Comparison of ENCODE assay signal across 9 cellular contexts in genomic region chr2:26330114-26330581, GRCh38. TPM values are rescaled to one million over a fixed set of nuclear protein-coding genes. Genes with fewer than 3 reads are reported as not detected.
A peak's percentile ranks its signal among the peaks of the same experiment; 100 is the strongest.
DNase-seq lines count a peak whose midpoint lies in the region; ATAC-seq and TF ChIP-seq lines count a peak whose summit lies in the region.
"Had no signal": no experiment of that assay in that cellular context is flagged by ENCODE, and none has a peak within 500 bp of the region (broad histone marks: within the 10 kb centered on the region; RNA-seq: fewer than 3 reads in every experiment).

No MANE protein-coding gene starts in this region.

- no peaks in the 10 kb centered on the region for H3K9me3 Mint-ChIP-seq in CD8-positive, alpha-beta T cell
- H3K9me3 Mint-ChIP-seq: IgD-negative memory B cell had no signal

- CTCF ChIA-PET in CD8-positive, alpha-beta T cell (lab: Charles Lee): interaction anchor here (0.6 to 3.4 kb wide), 21 partner anchors 9 to 379 kb away, joined by 3 to 14 read pairs (median 4); partner anchors contain the start of genes HADHA and HADHB

- TF ChIP-seq POLR2A in testis (IDR thresholded peaks at IDR 0.05): no peak

- no peaks in the 10 kb centered on the region for H3K36me3 ChIP-seq in CD8-positive, alpha-beta T cell (ENCODE audit: insufficient read depth, low read length)
- H3K36me3 ChIP-seq in testis (ENCODE audit: low read depth, missing control alignments): no peaks in the 10 kb centered on the region

- peak; percentile 91 for TF ChIP-seq CTCF in CD8-positive, alpha-beta T cell (IDR thresholded peaks at IDR 0.05)
- TF ChIP-seq CTCF in fibroblast of the aortic adventitia (IDR thresholded peaks at IDR 0.05; ENCODE audit: insufficient read depth, low read length) (peak; percentile 95), omental fat pad (IDR thresholded peaks at IDR 0.05) (peak in 1 of 3 donors; percentile 48), testis (IDR thresholded peaks at IDR 0.05) (peak; percentile 63 to 81 (median 78))

- no peaks in the 10 kb centered on the region for H3K27me3 ChIP-seq in CD8-positive, alpha-beta T cell (ENCODE audit: insufficient read depth, low read length)
- no peaks in the 10 kb centered on the region for H3K27me3 ChIP-seq in testis

- peak; percentile 68 to 88 (median 79) for DNase-seq in CD8-positive, alpha-beta T cell
- DNase-seq in MV-4-11 (lab: John Stamatoyannopoulos, UW) (peak; percentile 97), SIG-M5 treated with dmso at 0.1 percent for 504 hours (lab: John Stamatoyannopoulos, UW; ENCODE audit: unreplicated experiment) (peak; percentile 93), fibroblast of the aortic adventitia (ENCODE audit: low read depth) (peak; percentile 82), omental fat pad (ENCODE audit: low spot score) (peak; percentile 93), testis (peak; percentile 95)
- DNase-seq in activated T-helper 9 cell treated with anti-CD3 and anti-CD28 coated beads, Interleukin-2, amount 50 U/mL, for 16 hours (ENCODE audit: low read depth): peak; percentile 69

- no peak overlapping the region for H3K27ac ChIP-seq in CD8-positive, alpha-beta T cell (ENCODE audit: low read depth, low read length)
- H3K27ac ChIP-seq in testis: no peak overlapping the region

- peak; percentile 99 for ATAC-seq in CD8-positive, alpha-beta T cell
- peak; percentile 68 for ATAC-seq in GM21528 (IDR thresholded peaks at IDR 0.05; ENCODE audit: low FRiP score, unreplicated experiment)
- ATAC-seq in omental fat pad (ENCODE audit: low FRiP score): peak; percentile 98

- H3K9me3 ChIP-seq in CD8-positive, alpha-beta T cell (ENCODE audit: low read length): no peaks in the 10 kb centered on the region
- H3K9me3 ChIP-seq in testis: no peaks in the 10 kb centered on the region

- H3K4me1 Mint-ChIP-seq in CD8-positive, alpha-beta T cell (ENCODE audit: low read depth): peaks cover 8% of the 10 kb centered on the region

- WGBS in testis, 2 donors: 16 to 24% methylated on average over 8 of the region's 8 CpGs

- no peak overlapping the region for H3K4me3 ChIP-seq in CD8-positive, alpha-beta T cell (ENCODE audit: low read depth, low read length)
- H3K4me3 ChIP-seq in fibroblast of the aortic adventitia (ENCODE audit: low read depth, low read length): no peak overlapping the region
- H3K4me3 ChIP-seq in testis: no peak overlapping the region

- peaks cover 8% of the 10 kb centered on the region for H3K4me1 ChIP-seq in CD8-positive, alpha-beta T cell (ENCODE audit: insufficient read depth, low read length)
- no peaks in the 10 kb centered on the region for H3K4me1 ChIP-seq in testis

- H3K4me3 Mint-ChIP-seq in CD8-positive, alpha-beta T cell: no peak overlapping the region
- H3K4me3 Mint-ChIP-seq: IgD-negative memory B cell had no signal

- H3K36me3 Mint-ChIP-seq in CD8-positive, alpha-beta T cell: no peaks in the 10 kb centered on the region
- H3K36me3 Mint-ChIP-seq: IgD-negative memory B cell had no signal

- intact Hi-C loops in CD8-positive, alpha-beta T cell (cut with DNase I, micrococcal nuclease): loop anchor here (1.0 to 5.0 kb wide), 9 partner anchors 31 to 379 kb away; partner anchors contain the start of genes GAREM2 (in 1 of the 2), HADHA (in 1 of the 2) and HADHB (in 1 of the 2)
- intact Hi-C loops in testis (cut with DNase I; ENCODE audit: low total_unique reads): no loop called here

- no peak overlapping the region for H3K27ac Mint-ChIP-seq in CD8-positive, alpha-beta T cell

- POLR2A ChIA-PET in CD8-positive, alpha-beta T cell (lab: Charles Lee): no interaction called here

- H3K27me3 Mint-ChIP-seq in CD8-positive, alpha-beta T cell (ENCODE audit: low read depth): no peaks in the 10 kb centered on the region
- H3K27me3 Mint-ChIP-seq: IgD-negative memory B cell had no signal

RNA-seq across cellular contexts. Expression of gene SELENOI, which starts 15.8 kb away (rescaled TPM):
- total RNA-seq in CD8-positive, alpha-beta T cell: 10 to 100 TPM; 34.3 to 40.8 TPM
- total RNA-seq in fibroblast of the aortic adventitia (ENCODE audit: low replicate concordance): 13.1 and 14.6 TPM in 2 replicates
- total RNA-seq in omental fat pad: 10 to 100 TPM in 2 of 4 donors, 1 to 10 TPM in 2; 8.3 to 26.3 (median 14.0) TPM
- 10 to 100 TPM; 23.8 to 26.7 TPM for total RNA-seq in testis
- 8.7 TPM for polyA plus RNA-seq in testis (ENCODE audit: insufficient read depth, low read depth, low replicate concordance)

RNA-seq across cellular contexts. Expression of gene ADGRF3, which starts 16.4 kb away (rescaled TPM):
- 1 to 10 TPM; 1.5 to 1.7 TPM for total RNA-seq in CD8-positive, alpha-beta T cell
- total RNA-seq in fibroblast of the aortic adventitia (ENCODE audit: low replicate concordance) (0.09 TPM in 1 of 2 replicates, not detected in the other), omental fat pad (under 1 TPM in 1 of 4 donors, not detected in 3; 0.09 TPM), testis (1 to 10 TPM; 1.0 to 2.2 TPM)
- 1.6 TPM for polyA plus RNA-seq in testis (ENCODE audit: insufficient read depth, low read depth, low replicate concordance)
